ENCODE assay signal across 1 cellular context in genomic region chr17:81733507-81734404, GRCh38.
TF ChIP-seq lines count a peak whose summit lies in the region.

No MANE protein-coding gene starts in this region.

TF ChIP-seq in neural cell, 6 proteins besides CTCF, POLR2A, EP300 and RAD21:
- peak; percentile 33 for TF ChIP-seq MXI1 (conservative IDR thresholded peaks at IDR 0.05; ENCODE audit: poor library complexity, severe bottlenecking)
- TF ChIP-seq SMC3 (conservative IDR thresholded peaks at IDR 0.05; ENCODE audit: poor library complexity) = peak; percentile 80
- TF ChIP-seq TAF1 (IDR thresholded peaks at IDR 0.05; ENCODE audit: low read depth) = no peak
- no peak for TF ChIP-seq REST (IDR thresholded peaks at IDR 0.05; ENCODE audit: borderline replicate concordance)
- no peak for TF ChIP-seq POLR2AphosphoS5 (IDR thresholded peaks at IDR 0.05)
